ENCODE assay signal across 14 cellular contexts in genomic region chr3:104425416-104425815, GRCh38.
"Had no signal": no experiment of that assay in that cellular context is flagged by ENCODE, and none has a peak within 500 bp of the region (broad histone marks: within the 10 kb centered on the region; RNA-seq: fewer than 3 reads in every experiment).

No MANE protein-coding gene starts in this region.

- DNase-seq: activated CD4-positive, alpha-beta T cell treated with anti-CD3 and anti-CD28 coated beads for 48 hours; activated CD8-positive, alpha-beta memory T cell treated with anti-CD3 and anti-CD28 coated beads, Interleukin-2, amount 50 U/mL, for 4 hours; activated CD8-positive, alpha-beta T cell treated with anti-CD3 and anti-CD28 coated beads for 36 hours; activated effector memory CD4-positive, alpha-beta T cell treated with anti-CD3 and anti-CD28 coated beads, Interleukin-2, amount 50 U/mL, for 16 hours; activated T-cell treated with anti-CD3 and anti-CD28 coated beads, Interleukin-2, amount 50 U/mL, for 48 hours; amniotic stem cell; cortex of kidney; effector CD4-positive, alpha-beta T cell; esophagus squamous epithelium; left lung; mammary epithelial cell; naive thymus-derived CD8-positive, alpha-beta T cell; stimulated activated CD4-positive, alpha-beta T cell treated with anti-CD3 and anti-CD28 coated beads, Interleukin-12 subunit alpha, Interleukin-12 subunit beta, amount 100 ng/mL, for 4 hours; stimulated activated CD4-positive, alpha-beta T cell treated with anti-CD3 and anti-CD28 coated beads, Interleukin-2, amount 100 ng/mL, for 24 hours had no signal
